In genomic region chr12:32822344-32822743, GRCh38 we compare ENCODE assay signal across 21 cellular contexts.
"Had no signal": no experiment of that assay in that cellular context is flagged by ENCODE, and none has a peak within 500 bp of the region (broad histone marks: within the 10 kb centered on the region; RNA-seq: fewer than 3 reads in every experiment).

No MANE protein-coding gene starts in this region.

- H3K36me3 ChIP-seq: ascending aorta, thoracic aorta had no signal

- H3K27me3 ChIP-seq: ascending aorta, foreskin keratinocyte, right lobe of liver had no signal

- H3K36me3 Mint-ChIP-seq: naive thymus-derived CD4-positive, alpha-beta T cell; stimulated activated memory B cell treated with anti-CD40 and anti-IgM and Interleukin-4, amounts not matched to agents 10 μg/mL and 1 μg/mL and 100 μg/mL, for 72 hours had no signal

- H3K4me3 ChIP-seq: ascending aorta, mucosa of descending colon, psoas muscle, right lobe of liver, thoracic aorta had no signal

- H3K9me3 ChIP-seq: ascending aorta, mucosa of descending colon, psoas muscle, right lobe of liver, thoracic aorta had no signal

- H3K27me3 Mint-ChIP-seq: stimulated activated memory B cell treated with anti-CD40 and anti-IgM and Interleukin-4, amounts not matched to agents 10 μg/mL and 1 μg/mL and 100 μg/mL, for 72 hours had no signal

- H3K9me3 Mint-ChIP-seq: effector memory CD8-positive, alpha-beta T cell; naive thymus-derived CD4-positive, alpha-beta T cell; stimulated activated memory B cell treated with anti-CD40 and anti-IgM and Interleukin-4, amounts not matched to agents 10 μg/mL and 1 μg/mL and 100 μg/mL, for 72 hours; T-helper 1 cell treated with Interleukin-12 subunit alpha and Interleukin-12 subunit beta and Interleukin-4 antibody, amounts not matched to agents 30 μg/mL and 1 μg/mL, for 36 hours had no signal

- DNase-seq: activated CD4-positive, alpha-beta T cell treated with anti-CD3 and anti-CD28 coated beads for 1 hour; activated CD8-positive, alpha-beta memory T cell treated with anti-CD3 and anti-CD28 coated beads for 24 hours; activated CD8-positive, alpha-beta memory T cell treated with anti-CD3 and anti-CD28 coated beads, Interleukin-2, amount 50 U/mL, for 48 hours; activated effector memory CD4-positive, alpha-beta T cell treated with Interleukin-2 at 50 U/mL for 16 hours; activated naive CD4-positive, alpha-beta T cell treated with anti-CD3 and anti-CD28 coated beads, Interleukin-2, amount 50 U/mL, for 16 hours; activated T-cell treated with anti-CD3 and anti-CD28 coated beads, Interleukin-2, amount 50 U/mL, for 48 hours; dermis blood vessel endothelial cell; effector memory CD8-positive, alpha-beta T cell; hypothalamus; islet precursor cell; mucosa of descending colon; naive thymus-derived CD4-positive, alpha-beta T cell; psoas muscle; right lobe of liver; small intestine; stimulated activated CD4-positive, alpha-beta T cell treated with anti-CD3 and anti-CD28 coated beads, Interleukin-4, amount 100 ng/mL, for 24 hours had no signal

- H3K4me3 Mint-ChIP-seq: effector memory CD8-positive, alpha-beta T cell; naive thymus-derived CD4-positive, alpha-beta T cell; stimulated activated memory B cell treated with anti-CD40 and anti-IgM and Interleukin-4, amounts not matched to agents 10 μg/mL and 1 μg/mL and 100 μg/mL, for 72 hours; T-helper 1 cell treated with Interleukin-12 subunit alpha and Interleukin-12 subunit beta and Interleukin-4 antibody, amounts not matched to agents 30 μg/mL and 1 μg/mL, for 36 hours had no signal

- ATAC-seq: effector memory CD8-positive, alpha-beta T cell; foreskin keratinocyte; mucosa of descending colon; naive thymus-derived CD4-positive, alpha-beta T cell; psoas muscle; right lobe of liver; stimulated activated memory B cell treated with anti-CD40 and anti-IgM and Interleukin-4, amounts not matched to agents 10 μg/mL and 1 μg/mL and 100 μg/mL, for 72 hours had no signal

- H3K4me1 Mint-ChIP-seq: naive thymus-derived CD4-positive, alpha-beta T cell; stimulated activated memory B cell treated with anti-CD40 and anti-IgM and Interleukin-4, amounts not matched to agents 10 μg/mL and 1 μg/mL and 100 μg/mL, for 72 hours had no signal

- H3K27ac ChIP-seq: ascending aorta, foreskin keratinocyte, psoas muscle, right lobe of liver, thoracic aorta had no signal

- H3K4me1 ChIP-seq: ascending aorta, psoas muscle, right lobe of liver had no signal

- H3K27ac Mint-ChIP-seq: effector memory CD8-positive, alpha-beta T cell; naive thymus-derived CD4-positive, alpha-beta T cell; stimulated activated memory B cell treated with anti-CD40 and anti-IgM and Interleukin-4, amounts not matched to agents 10 μg/mL and 1 μg/mL and 100 μg/mL, for 72 hours; T-helper 1 cell treated with Interleukin-12 subunit alpha and Interleukin-12 subunit beta and Interleukin-4 antibody, amounts not matched to agents 30 μg/mL and 1 μg/mL, for 36 hours had no signal
